Comparison of ENCODE assay signal across 15 cellular contexts in genomic region chr3:14119651-14120050, GRCh38.
"Had no signal": no experiment of that assay in that cellular context is flagged by ENCODE, and none has a peak within 500 bp of the region (broad histone marks: within the 10 kb centered on the region; RNA-seq: fewer than 3 reads in every experiment).

No MANE protein-coding gene starts in this region.

- H3K36me3 ChIP-seq: neural progenitor cell had no signal

- H3K27ac Mint-ChIP-seq: activated B cell treated with CpG ODN at 0.5 μM for 24 hours; activated naive CD4-positive, alpha-beta T cell treated with anti-CD3 and anti-CD28 coated beads for 36 hours; activated naive CD8-positive, alpha-beta T cell treated with anti-CD3 and anti-CD28 coated beads, Interleukin-2, amount 50 U/mL, for 24 hours; activated T-helper 17 cell treated with anti-CD3 and anti-CD28 coated beads, Interleukin-2, amount 50 U/mL, for 72 hours; neural progenitor cell had no signal

- ATAC-seq: activated naive CD8-positive, alpha-beta T cell treated with anti-CD3 and anti-CD28 coated beads, Interleukin-2, amount 50 U/mL, for 24 hours; activated T-helper 17 cell treated with anti-CD3 and anti-CD28 coated beads, Interleukin-2, amount 50 U/mL, for 72 hours; stimulated activated naive CD8-positive, alpha-beta T cell treated with anti-CD3 and anti-CD28 coated beads, Interleukin-15, Interleukin-2, amounts not matched to agents 100 U/mL and 50 U/mL, for 24 hours; T-helper 17 cell had no signal

- H3K4me3 ChIP-seq: cardiac muscle cell, esophagus muscularis mucosa, lung, neural progenitor cell had no signal

- H3K27me3 ChIP-seq: cardiac muscle cell, esophagus muscularis mucosa had no signal

- H3K9me3 ChIP-seq: esophagus muscularis mucosa had no signal

- H3K4me2 ChIP-seq: neural progenitor cell had no signal

- H3K9ac ChIP-seq: neural progenitor cell had no signal

- H2AFZ ChIP-seq: neural progenitor cell had no signal

- H3K9me3 Mint-ChIP-seq: activated B cell treated with CpG ODN at 0.5 μM for 24 hours; activated CD4-positive, alpha-beta T cell treated with anti-CD3 and anti-CD28 coated beads, Interleukin-2, amount 10 ng/mL, durations not matched to agents 24 days and 14 days; activated naive CD4-positive, alpha-beta T cell treated with anti-CD3 and anti-CD28 coated beads for 36 hours; activated naive CD8-positive, alpha-beta T cell treated with anti-CD3 and anti-CD28 coated beads, Interleukin-2, amount 50 U/mL, for 24 hours; activated T-helper 17 cell treated with anti-CD3 and anti-CD28 coated beads, Interleukin-2, amount 50 U/mL, for 72 hours; neural progenitor cell had no signal

- DNase-seq: activated B cell treated with CpG ODN at 0.5 μM for 24 hours; activated naive CD4-positive, alpha-beta T cell treated with anti-CD3 and anti-CD28 coated beads for 36 hours; activated naive CD8-positive, alpha-beta T cell treated with anti-CD3 and anti-CD28 coated beads, Interleukin-2, amount 50 U/mL, for 24 hours; aorta; glutamatergic neuron; left cardiac atrium; stimulated activated CD4-positive, alpha-beta T cell treated with anti-CD3 and anti-CD28 coated beads, Interleukin-4, amount 100 ng/mL, for 24 hours; stimulated activated naive CD8-positive, alpha-beta T cell treated with anti-CD3 and anti-CD28 coated beads, Interleukin-15, Interleukin-2, amounts not matched to agents 100 U/mL and 50 U/mL, for 24 hours; T-helper 17 cell had no signal

- H3K27ac ChIP-seq: cardiac muscle cell, neural progenitor cell had no signal

- H3K27me3 Mint-ChIP-seq: activated B cell treated with CpG ODN at 0.5 μM for 24 hours; activated CD4-positive, alpha-beta T cell treated with anti-CD3 and anti-CD28 coated beads, Interleukin-2, amount 10 ng/mL, durations not matched to agents 24 days and 14 days; activated naive CD8-positive, alpha-beta T cell treated with anti-CD3 and anti-CD28 coated beads, Interleukin-2, amount 50 U/mL, for 24 hours; activated T-helper 17 cell treated with anti-CD3 and anti-CD28 coated beads, Interleukin-2, amount 50 U/mL, for 72 hours; T-helper 17 cell had no signal

- H3K4me3 Mint-ChIP-seq: activated B cell treated with CpG ODN at 0.5 μM for 24 hours; activated CD4-positive, alpha-beta T cell treated with anti-CD3 and anti-CD28 coated beads, Interleukin-2, amount 10 ng/mL, durations not matched to agents 24 days and 14 days; activated naive CD4-positive, alpha-beta T cell treated with anti-CD3 and anti-CD28 coated beads for 36 hours; activated naive CD8-positive, alpha-beta T cell treated with anti-CD3 and anti-CD28 coated beads, Interleukin-2, amount 50 U/mL, for 24 hours; activated T-helper 17 cell treated with anti-CD3 and anti-CD28 coated beads, Interleukin-2, amount 50 U/mL, for 72 hours; neural progenitor cell; T-helper 17 cell had no signal
